Comparison of ENCODE assay signal across 8 cellular contexts in genomic region chr2:26847663-26848335, GRCh38. TPM values are rescaled to one million over a fixed set of nuclear protein-coding genes. Genes with fewer than 3 reads are reported as not detected.
DNase-seq lines count a peak whose midpoint lies in the region; TF ChIP-seq lines count a peak whose summit lies in the region.

Gene DPYSL5 (plus strand): TSS chr2:26848132. CDS start chr2:26898500, 50,368 bp downstream.

- peak within 1 kb of the TSS; percentile 63 for H2AFZ ChIP-seq in hepatocyte

- H3K9ac ChIP-seq in skeletal muscle tissue (ENCODE audit: low read depth in 1 of 3, low read length in 3 of 3) = no peak within 1 kb of the TSS

- WGBS in hepatocyte (ENCODE audit: low lambda C conversion rate, missing lambda C conversion rate) = 2% methylated on average over 37 of the region's 82 CpGs

- no peaks in the 10 kb centered on the region for H3K79me2 ChIP-seq in hepatocyte

- no peaks in the 10 kb centered on the region for H3K9me2 ChIP-seq in hepatocyte (replicated peaks; ENCODE audit: insufficient read depth)

- no peaks in the 10 kb centered on the region for H3K36me3 ChIP-seq in hepatocyte (replicated peaks; ENCODE audit: insufficient read depth, low read depth)
- no peaks in the 10 kb centered on the region for H3K36me3 ChIP-seq in skeletal muscle tissue (ENCODE audit: control insufficient read depth in 3 of 3, insufficient read depth in 3 of 3, low read length in 3 of 3)

- H3K4me3 ChIP-seq in hepatocyte (peak within 1 kb of the TSS; percentile 26), skeletal muscle tissue (ENCODE audit: low read length in 3 of 3) (peak within 1 kb of the TSS in 2 of 3 donors; percentile 32 to 35)

- H3K9me3 ChIP-seq in hepatocyte (ENCODE audit: low read depth) = no peaks in the 10 kb centered on the region
- no peaks in the 10 kb centered on the region for H3K9me3 ChIP-seq in skeletal muscle tissue (ENCODE audit: control insufficient read depth in 3 of 3, low read length in 3 of 3)

- H3K27ac ChIP-seq in hepatocyte (no peak within 1 kb of the TSS), skeletal muscle tissue (ENCODE audit: low read depth, low read length) (no peak within 1 kb of the TSS)

- H4K20me1 ChIP-seq in hepatocyte (ENCODE audit: insufficient read depth, poor library complexity, severe bottlenecking) = no peaks in the 10 kb centered on the region

- peak within 1 kb of the TSS; percentile 89 for H3K4me2 ChIP-seq in hepatocyte

- H3K4me1 ChIP-seq in hepatocyte (ENCODE audit: insufficient read depth) (peaks cover 22% of the 10 kb centered on the region), skeletal muscle tissue (ENCODE audit: control insufficient read depth in 3 of 3, insufficient read depth in 3 of 3, low read length in 3 of 3) (peaks cover 23 to 40% (median 28%) of the 10 kb centered on the region in 3 donors)

- H3K27me3 ChIP-seq in hepatocyte = peaks cover 78% of the 10 kb centered on the region
- H3K27me3 ChIP-seq in skeletal muscle tissue (ENCODE audit: control insufficient read depth in 3 of 3, insufficient read depth in 3 of 3, low read length in 3 of 3) = peaks cover 64 to 69% (median 67%) of the 10 kb centered on the region in 3 donors

- no peak for TF ChIP-seq CTCF in hepatocyte (IDR thresholded peaks at IDR 0.05; ENCODE audit: poor library complexity)

- DNase-seq in DMS79 (lab: John Stamatoyannopoulos, UW) (peak; percentile 85), NCI-H1436 treated with DMSO at 0.1 percent for 48 hours (lab: John Stamatoyannopoulos, UW) (peak; percentile 21), hepatocyte (ENCODE audit: low spot score) (peak; percentile 46), RPMI8226 (no peak), NOMO-1 (lab: John Stamatoyannopoulos, UW; ENCODE audit: unreplicated experiment in 2 of 2) (no peak), GF-D8 (lab: John Stamatoyannopoulos, UW) (no peak)
- DNase-seq in activated CD4-positive, alpha-beta T cell treated with anti-CD3 and anti-CD28 coated beads, Interleukin-2, amount 50 U/mL, for 48 hours = peak; percentile 17

RNA-seq across cellular contexts. Expression of gene DPYSL5, which starts in this region (rescaled TPM):
- total RNA-seq in hepatocyte (0.48 and 0.63 TPM in 2 replicates), skeletal muscle tissue (3.7 TPM)
- 0.21 and 0.99 TPM in 2 replicates for polyA plus RNA-seq in hepatocyte

Comparison
In these comparisons a context has a peak if more than half of its experiments do, and no peak if none do; other contexts are left out.
1. Peak in DNase-seq, H3K4me3 ChIP-seq and H3K4me2 ChIP-seq in hepatocyte; RNA of the gene not detected or under 1 TPM.
2. DNase-seq: peak in DMS79 (single experiment), NCI-H1436 treated with DMSO at 0.1 percent for 48 hours (single experiment) and activated CD4-positive, alpha-beta T cell treated with anti-CD3 and anti-CD28 coated beads, Interleukin-2, amount 50 U/mL, for 48 hours (2 of 2); none in RPMI8226 (single experiment), NOMO-1 (0 of 2) and GF-D8 (single experiment).